In genomic region chr18:76443519-76444435, GRCh38 we compare ENCODE assay signal across 17 cellular contexts. TPM values are rescaled to one million over a fixed set of nuclear protein-coding genes. Genes with fewer than 3 reads are reported as not detected.
DNase-seq lines count a peak whose midpoint lies in the region; ATAC-seq, FAIRE-seq and TF ChIP-seq lines count a peak whose summit lies in the region.
"Had no signal": no experiment of that assay in that cellular context is flagged by ENCODE, and none has a peak within 500 bp of the region (broad histone marks: within the 10 kb centered on the region; RNA-seq: fewer than 3 reads in every experiment).

No MANE protein-coding gene starts in this region.

- FAIRE-seq in D721Med (lab: Jason Lieb, UNC), result peak; percentile 99

- ATAC-seq in stimulated activated naive CD8-positive, alpha-beta T cell treated with anti-CD3 and anti-CD28 coated beads, Interleukin-15, Interleukin-2, amounts not matched to agents 100 U/mL and 50 U/mL, for 24 hours, result no peak
- no peak for ATAC-seq in GM21717 (IDR thresholded peaks at IDR 0.05; ENCODE audit: unreplicated experiment)

- H3K27ac ChIP-seq in AG04450 (ENCODE audit: low read depth, low read length) (peak overlapping the region; percentile 0), osteoblast (ENCODE audit: low read depth, low read length) (no peak overlapping the region)
- H3K27ac ChIP-seq: right atrium auricular region had no signal

- no peak overlapping the region for H3K4me3 Mint-ChIP-seq in chondrocyte (ENCODE audit: unreplicated experiment)

- DNase-seq in AG04450 (ENCODE audit: low read depth, low spot score), result no peak
- DNase-seq in D721Med (ENCODE audit: insufficient read length, low spot score), result peak; percentile 95
- DNase-seq in chondrocyte (ENCODE audit: low spot score), result peak; percentile 76
- peak; percentile 76 for DNase-seq in osteoblast (ENCODE audit: insufficient read length, low spot score, missing footprints)
- no peak for DNase-seq in GF-D8 (lab: John Stamatoyannopoulos, UW)
- DNase-seq in T1000 (lab: John Stamatoyannopoulos, UW), result no peak
- DNase-seq in stimulated activated naive CD8-positive, alpha-beta T cell treated with anti-CD3 and anti-CD28 coated beads, Interleukin-15, Interleukin-2, amounts not matched to agents 100 U/mL and 50 U/mL, for 24 hours, result no peak
- DNase-seq: activated CD4-positive, alpha-beta T cell treated with anti-CD3 and anti-CD28 coated beads, Interleukin-2, amount 50 U/mL, for 48 hours; AML-193; effector memory CD4-positive, alpha-beta T cell; hippocampal formation; KG1; mesendoderm; NK-92 treated with Interleukin-12 subunit alpha and Interleukin-12 subunit beta, amount 100 ng/mL, for 24 hours; T-helper 1 cell had no signal

- H3K27me3 ChIP-seq in AG04450 (ENCODE audit: control insufficient read depth, insufficient read depth, low read length), result no peaks in the 10 kb centered on the region
- H3K27me3 ChIP-seq in osteoblast (ENCODE audit: insufficient read depth, low read length), result no peaks in the 10 kb centered on the region
- H3K27me3 ChIP-seq: right atrium auricular region had no signal

- no peak overlapping the region for H3K4me2 ChIP-seq in osteoblast (ENCODE audit: insufficient read depth, low read length)

- H3K9me3 ChIP-seq in AG04450 (ENCODE audit: control insufficient read depth, insufficient read depth, low read length), result peaks cover 5% of the 10 kb centered on the region; the same call in 1 of the 2 replicates
- H3K9me3 ChIP-seq in osteoblast (ENCODE audit: low read depth, low read length), result no peaks in the 10 kb centered on the region
- H3K9me3 ChIP-seq: right atrium auricular region had no signal

- peaks cover 63% of the 10 kb centered on the region for H3K79me2 ChIP-seq in osteoblast (ENCODE audit: insufficient read depth, low read length)

- peaks cover 44% of the 10 kb centered on the region for H3K4me1 Mint-ChIP-seq in chondrocyte (ENCODE audit: low read depth)

- H3K9me3 Mint-ChIP-seq in chondrocyte (ENCODE audit: low read depth), result no peaks in the 10 kb centered on the region

- H3K27ac Mint-ChIP-seq in chondrocyte (ENCODE audit: unreplicated experiment), result no peak overlapping the region

- H3K27me3 Mint-ChIP-seq in chondrocyte (ENCODE audit: low read depth), result no peaks in the 10 kb centered on the region

- TF ChIP-seq CTCF in AG04450 (IDR thresholded peaks at IDR 0.05; ENCODE audit: low read depth, low read length), result no peak
- TF ChIP-seq CTCF in D721Med (IDR thresholded peaks at IDR 0.05; ENCODE audit: insufficient read depth, missing control alignments), result no peak
- TF ChIP-seq CTCF in chondrocyte (IDR thresholded peaks at IDR 0.05), result no peak
- TF ChIP-seq CTCF in osteoblast (IDR thresholded peaks at IDR 0.05; ENCODE audit: extremely low read depth, low read depth, low read length), result no peak

- H3K4me1 ChIP-seq in osteoblast (ENCODE audit: insufficient read depth, low read length), result peaks cover 41% of the 10 kb centered on the region

- H3K4me3 ChIP-seq in AG04450 (ENCODE audit: low read depth, low read length) (no peak overlapping the region), osteoblast (ENCODE audit: insufficient read depth, low read length) (no peak overlapping the region)
- H3K4me3 ChIP-seq: right atrium auricular region had no signal

- POLR2A ChIA-PET in AG04450 (lab: Yijun Ruan, JAX), result no interaction called here

- peaks cover 18% of the 10 kb centered on the region for H3K36me3 ChIP-seq in osteoblast (ENCODE audit: insufficient read depth, low read length)

- H2AFZ ChIP-seq in osteoblast (ENCODE audit: low read length), result no peak overlapping the region

- H4K20me1 ChIP-seq in osteoblast (ENCODE audit: insufficient read depth, low read length), result peaks cover 16% of the 10 kb centered on the region

- peaks cover 6% of the 10 kb centered on the region for H3K36me3 Mint-ChIP-seq in chondrocyte (ENCODE audit: low read depth)

- CTCF ChIA-PET in AG04450 (lab: Charles Lee), result interaction anchor here (0.7 kb wide), 1 partner anchor 13 kb away, joined by 3 read pairs; no protein-coding TSS in a partner anchor

RNA-seq across cellular contexts. Expression of gene ZNF516, which starts 51.3 kb away (rescaled TPM):
- polyA plus RNA-seq in AG04450 (2011; rRNA removed), result 15.0 and 15.5 TPM in 2 replicates
- 46.5 and 50.4 TPM in 2 replicates for polyA minus RNA-seq in AG04450 (2011; rRNA and poly(A)+ RNA removed)
- 26.1 to 31.8 TPM (median 27.7 TPM) in 3 replicates for total RNA-seq in chondrocyte
- total RNA-seq in osteoblast, result 16.3 and 17.7 TPM in 2 replicates

Comparison
In these comparisons a context has a peak if more than half of its experiments do, and no peak if none do; other contexts are left out.
1. DNase-seq: peak in D721Med (single experiment), chondrocyte (single experiment) and osteoblast (single experiment); none in AG04450 (single experiment), GF-D8 (single experiment), T1000 (single experiment) and stimulated activated naive CD8-positive, alpha-beta T cell treated with anti-CD3 and anti-CD28 coated beads, Interleukin-15, Interleukin-2, amounts not matched to agents 100 U/mL and 50 U/mL, for 24 hours (single experiment).